29 cellular contexts compared by ENCODE assay signal in the genomic region with DNA sequence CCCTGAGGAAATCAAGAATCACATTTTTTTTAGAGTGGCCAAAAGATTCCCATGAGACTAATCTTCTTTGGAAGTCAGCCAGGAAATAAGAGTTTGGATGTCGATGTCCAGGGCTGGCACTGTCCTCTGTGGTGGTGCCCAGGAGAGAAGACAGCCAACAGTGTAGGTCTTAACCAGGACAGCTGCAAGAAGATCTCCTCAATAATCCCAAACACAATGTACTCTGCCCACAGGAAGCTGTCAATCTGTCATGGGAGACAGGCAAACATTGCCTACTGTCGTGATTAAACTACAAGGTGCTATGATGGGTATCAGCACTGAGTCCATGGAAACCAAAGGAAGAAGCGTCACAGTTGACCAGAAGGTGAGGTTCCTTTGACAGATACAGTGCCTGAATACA.
A peak's percentile ranks its signal among the peaks of the same experiment; 100 is the strongest.
DNase-seq lines count a peak whose midpoint lies in the region; ATAC-seq, FAIRE-seq and TF ChIP-seq lines count a peak whose summit lies in the region.
"Had no signal": no experiment of that assay in that cellular context is flagged by ENCODE, and none has a peak within 500 bp of the region (broad histone marks: within the 10 kb centered on the region; RNA-seq: fewer than 3 reads in every experiment).

No MANE protein-coding gene starts in this region.

- peaks cover 6% of the 10 kb centered on the region for H3K4me1 Mint-ChIP-seq in chondrocyte (ENCODE audit: low read depth)

- no peaks in the 10 kb centered on the region for H3K79me2 ChIP-seq in K562 (ENCODE audit: control insufficient read depth, insufficient read depth, low read length)
- H3K79me2 ChIP-seq in parathyroid adenoma: no peaks in the 10 kb centered on the region

- no peak for FAIRE-seq in K562 (lab: Jason Lieb, UNC)
- FAIRE-seq: A204.1, GM12878, GM12892, GM18507 had no signal

- H3K9me3 Mint-ChIP-seq in chondrocyte (ENCODE audit: low read depth): peaks cover 5% of the 10 kb centered on the region

- H3K9me1 ChIP-seq in K562 (ENCODE audit: control insufficient read depth, insufficient read depth, low read length): no peaks in the 10 kb centered on the region

- no peak overlapping the region for H4K91ac ChIP-seq in mesenchymal stem cell (ENCODE audit: low read length)

- TF ChIP-seq EP300 in K562 (IDR thresholded peaks at IDR 0.05; ENCODE audit: low read length): no peak

- no peak overlapping the region for H2AK5ac ChIP-seq in mesenchymal stem cell (ENCODE audit: low read length, severe bottlenecking)

- DNase-seq in K562 (ENCODE audit: extremely low read depth in 1 of 4, low spot score in 3 of 4) (no peak), mesenchymal stem cell (no peak), psoas muscle (no peak), NCI-H524 (lab: John Stamatoyannopoulos, UW) (no peak), chondrocyte (ENCODE audit: low spot score) (no peak)
- DNase-seq in activated naive CD4-positive, alpha-beta T cell treated with anti-CD3 and anti-CD28 coated beads, Interleukin-2, amount 50 U/mL, for 16 hours: no peak
- DNase-seq: 8988T; ACHN; BE2C; C1 segment of cervical spinal cord; CD4-positive, alpha-beta memory T cell; CD4-positive, CD25-positive, alpha-beta regulatory T cell; CD8-positive, alpha-beta memory T cell; COR-L47; DMS 273 treated with DMSO at 0.1 percent for 48 hours; DMS153; DMS53; DMS79; DND-41; EL; GDM1 had no signal

- H3K18ac ChIP-seq in mesenchymal stem cell (ENCODE audit: low read depth in 1 of 2, low read length in 2 of 2): peak overlapping the region in 1 of 2 experiments; percentile 62

- no peaks in the 10 kb centered on the region for H3K36me3 Mint-ChIP-seq in chondrocyte (ENCODE audit: low read depth)
- H3K36me3 Mint-ChIP-seq: CD14-positive monocyte; CD4-positive, alpha-beta memory T cell; CD4-positive, CD25-positive, alpha-beta regulatory T cell had no signal

- 14% methylated on average over 3 of the region's 3 CpGs for WGBS in K562 (ENCODE audit: insufficient coverage, low coverage, missing lambda C conversion rate)
- 95% methylated on average over 3 of the region's 3 CpGs for WGBS in mesenchymal stem cell
- 27 to 38% (median 27%) methylated on average over 3 of the region's 3 CpGs for WGBS in psoas muscle, 3 donors

- no peak overlapping the region for H2BK120ac ChIP-seq in mesenchymal stem cell (ENCODE audit: low read depth, low read length)

- CTCF ChIA-PET in K562 (lab: Yijun Ruan, JAX; ENCODE audit: low intra/inter-chr PET ratio): no interaction called here

- no peak overlapping the region for H2BK12ac ChIP-seq in mesenchymal stem cell (ENCODE audit: low read length in 2 of 2)

- H3K4ac ChIP-seq in mesenchymal stem cell (ENCODE audit: low read depth in 1 of 2, low read length in 2 of 2): no peak overlapping the region

- intact Hi-C loops in K562 (cut with micrococcal nuclease): no loop called here
- intact Hi-C loops in psoas muscle (cut with DNase I): no loop called here

- POLR2A ChIA-PET in K562 (lab: Yijun Ruan, JAX): no interaction called here

- no peak overlapping the region for H3K4me3 Mint-ChIP-seq in chondrocyte (ENCODE audit: unreplicated experiment)
- H3K4me3 Mint-ChIP-seq: CD14-positive monocyte; CD4-positive, alpha-beta memory T cell; CD4-positive, CD25-positive, alpha-beta regulatory T cell; CD8-positive, alpha-beta memory T cell had no signal

- no peak overlapping the region for H3K9ac ChIP-seq in K562 (ENCODE audit: insufficient read depth in 1 of 2, low read depth in 2 of 2, low read length in 2 of 2)
- H3K9ac ChIP-seq in mesenchymal stem cell (ENCODE audit: low read length): no peak overlapping the region
- H3K9ac ChIP-seq in parathyroid adenoma: no peak overlapping the region
- H3K9ac ChIP-seq: BLaER1 had no signal

- TF ChIP-seq RAD21 in K562 (CRISPR knock-in tag; conservative IDR thresholded peaks at IDR 0.05 in 1 of 2, IDR thresholded peaks at IDR 0.05 in 1 of 2): no peak

- H3K4me2 ChIP-seq in K562 (ENCODE audit: insufficient read depth, low read length): no peak overlapping the region
- H3K4me2 ChIP-seq in mesenchymal stem cell (ENCODE audit: low read length, poor library complexity, severe bottlenecking): no peak overlapping the region
- no peak overlapping the region for H3K4me2 ChIP-seq in parathyroid adenoma (ENCODE audit: low read length)
- H3K4me2 ChIP-seq: BLaER1 had no signal

- no peak overlapping the region for H3K27ac ChIP-seq in K562 (ENCODE audit: extremely low read depth, low read depth, low read length)
- no peak overlapping the region for H3K27ac ChIP-seq in mesenchymal stem cell (ENCODE audit: low read length, poor library complexity, severe bottlenecking)
- no peak overlapping the region for H3K27ac ChIP-seq in parathyroid adenoma
- no peak overlapping the region for H3K27ac ChIP-seq in psoas muscle
- H3K27ac ChIP-seq: BLaER1 had no signal

- H4K20me1 ChIP-seq in K562 (replicated peaks; ENCODE audit: control insufficient read depth, insufficient read depth, low read length): no peaks in the 10 kb centered on the region
- H4K20me1 ChIP-seq: BLaER1 had no signal

- H3K23ac ChIP-seq in mesenchymal stem cell (ENCODE audit: low read length in 2 of 2): no peak overlapping the region

- H2AFZ ChIP-seq in K562 (ENCODE audit: low read depth, low read length) (no peak overlapping the region), mesenchymal stem cell (ENCODE audit: low read depth, low read length) (peak overlapping the region; percentile 11), parathyroid adenoma (peak overlapping the region; percentile 33)

- no peak overlapping the region for H2BK5ac ChIP-seq in mesenchymal stem cell (ENCODE audit: low read depth, low read length, poor library complexity, severe bottlenecking)

- no peaks in the 10 kb centered on the region for H3K9me3 ChIP-seq in K562 (replicated peaks; ENCODE audit: control insufficient read depth, insufficient read depth, low read depth, low read length)
- no peaks in the 10 kb centered on the region for H3K9me3 ChIP-seq in mesenchymal stem cell (ENCODE audit: control insufficient read depth, low read length)
- H3K9me3 ChIP-seq in parathyroid adenoma (ENCODE audit: control insufficient read depth, low read length): no peaks in the 10 kb centered on the region
- H3K9me3 ChIP-seq in psoas muscle: no peaks in the 10 kb centered on the region
- H3K9me3 ChIP-seq: BE2C, BLaER1 had no signal

- no peak for TF ChIP-seq POLR2A in K562 (conservative IDR thresholded peaks at IDR 0.05)

- no peaks in the 10 kb centered on the region for H3K79me1 ChIP-seq in mesenchymal stem cell (replicated peaks; ENCODE audit: low read length, poor library complexity, severe bottlenecking)

- H3K27ac Mint-ChIP-seq in chondrocyte (ENCODE audit: unreplicated experiment): no peak overlapping the region
- H3K27ac Mint-ChIP-seq: CD14-positive monocyte; CD4-positive, alpha-beta memory T cell; CD4-positive, CD25-positive, alpha-beta regulatory T cell; CD8-positive, alpha-beta memory T cell had no signal

- H3K4me3 ChIP-seq in K562 (no peak overlapping the region), mesenchymal stem cell (ENCODE audit: insufficient read depth in 1 of 2, low read depth in 1 of 2, low read length in 2 of 2) (no peak overlapping the region), parathyroid adenoma (ENCODE audit: low read depth, low read length) (no peak overlapping the region), psoas muscle (no peak overlapping the region)
- H3K4me3 ChIP-seq: BLaER1, GM12878 had no signal

- no peaks in the 10 kb centered on the region for H3K27me3 Mint-ChIP-seq in chondrocyte (ENCODE audit: low read depth)
- H3K27me3 Mint-ChIP-seq: CD4-positive, alpha-beta memory T cell; CD8-positive, alpha-beta memory T cell had no signal

- no peak overlapping the region for H2BK15ac ChIP-seq in mesenchymal stem cell (ENCODE audit: low read depth, poor library complexity, severe bottlenecking)

- ATAC-seq in K562: no peak; the same call in 2 of the 3 replicates
- peak; percentile 36 to 79 (median 64) for ATAC-seq in psoas muscle
- ATAC-seq in HG02759 (IDR thresholded peaks at IDR 0.05; ENCODE audit: unreplicated experiment): no peak
- ATAC-seq: GM12878 had no signal

- no TSS peak for BruUV-seq in K562 (replicated peaks; lab: Mats Ljungman, UMichigan)

- H3K14ac ChIP-seq in mesenchymal stem cell (ENCODE audit: low read length in 2 of 2): peak overlapping the region in 1 of 2 experiments; percentile 55

- no peaks in the 10 kb centered on the region for H3K27me3 ChIP-seq in K562 (ENCODE audit: control insufficient read depth in 2 of 2, insufficient read depth in 2 of 2, low read length in 2 of 2)
- no peaks in the 10 kb centered on the region for H3K27me3 ChIP-seq in mesenchymal stem cell (ENCODE audit: control insufficient read depth in 1 of 2, insufficient read depth in 1 of 2, low read length in 2 of 2)
- H3K27me3 ChIP-seq in parathyroid adenoma (ENCODE audit: control insufficient read depth, insufficient read depth, low read length): no peaks in the 10 kb centered on the region
- H3K27me3 ChIP-seq in psoas muscle (ENCODE audit: insufficient read depth in 3 of 3, low read length in 2 of 3): no peaks in the 10 kb centered on the region
- H3K27me3 ChIP-seq: BE2C, BLaER1 had no signal

- in situ Hi-C loops in K562 (cut with MboI): no loop called here

- H4K8ac ChIP-seq in mesenchymal stem cell (ENCODE audit: low read length): no peak overlapping the region

- no peaks in the 10 kb centered on the region; a peak in 1 of 5 replicates for H3K4me1 ChIP-seq in K562 (replicated peaks in 1 of 2; ENCODE audit: control insufficient read depth in 2 of 2, insufficient read depth in 2 of 2, low read length in 2 of 2)
- no peaks in the 10 kb centered on the region for H3K4me1 ChIP-seq in mesenchymal stem cell (ENCODE audit: control insufficient read depth, insufficient read depth, low read depth, low read length)
- H3K4me1 ChIP-seq in parathyroid adenoma: peaks cover 24% of the 10 kb centered on the region
- H3K4me1 ChIP-seq in psoas muscle: no peaks in the 10 kb centered on the region
- H3K4me1 ChIP-seq: BE2C, BLaER1 had no signal

- TF ChIP-seq CTCF in K562 (IDR thresholded peaks at IDR 0.05 in 2 of 3, conservative IDR thresholded peaks at IDR 0.05 in 1 of 3; ENCODE audit: insufficient read depth in 2 of 3, low read depth in 1 of 3, low read length in 3 of 3) (no peak), parathyroid adenoma (IDR thresholded peaks at IDR 0.05) (no peak), psoas muscle (IDR thresholded peaks at IDR 0.05) (no peak), chondrocyte (IDR thresholded peaks at IDR 0.05) (no peak)

- H3K36me3 ChIP-seq in K562 (ENCODE audit: control insufficient read depth, insufficient read depth, low read length) (no peaks in the 10 kb centered on the region), mesenchymal stem cell (ENCODE audit: control insufficient read depth in 1 of 2, insufficient read depth in 2 of 2, low read depth in 1 of 2, low read length in 2 of 2) (no peaks in the 10 kb centered on the region), parathyroid adenoma (ENCODE audit: control insufficient read depth, insufficient read depth, low read length) (no peaks in the 10 kb centered on the region), psoas muscle (ENCODE audit: insufficient read depth in 1 of 2, low read depth in 1 of 2) (no peaks in the 10 kb centered on the region)
- H3K36me3 ChIP-seq: BE2C, BLaER1 had no signal

TF ChIP-seq in K562, 482 proteins besides CTCF, POLR2A, EP300 and RAD21 (continues in another document):
- TF ChIP-seq TBP (optimal IDR thresholded peaks at IDR 0.05; ENCODE audit: low read depth, low read length): no peak
- TF ChIP-seq NFIC (IDR thresholded peaks at IDR 0.05): peak; percentile 29; the same call in 1 of the 2 replicates
- TF ChIP-seq STAG1 (CRISPR knock-in tag; IDR thresholded peaks at IDR 0.05; ENCODE audit: borderline replicate concordance): no peak

Comparison
In these comparisons a context has a peak if more than half of its experiments do, and no peak if none do; other contexts are left out.
1. ATAC-seq: peak in psoas muscle (4 of 4); none in K562 (single experiment) and HG02759 (single experiment).